ENCODE assay signal across 28 cellular contexts in the genomic region with DNA sequence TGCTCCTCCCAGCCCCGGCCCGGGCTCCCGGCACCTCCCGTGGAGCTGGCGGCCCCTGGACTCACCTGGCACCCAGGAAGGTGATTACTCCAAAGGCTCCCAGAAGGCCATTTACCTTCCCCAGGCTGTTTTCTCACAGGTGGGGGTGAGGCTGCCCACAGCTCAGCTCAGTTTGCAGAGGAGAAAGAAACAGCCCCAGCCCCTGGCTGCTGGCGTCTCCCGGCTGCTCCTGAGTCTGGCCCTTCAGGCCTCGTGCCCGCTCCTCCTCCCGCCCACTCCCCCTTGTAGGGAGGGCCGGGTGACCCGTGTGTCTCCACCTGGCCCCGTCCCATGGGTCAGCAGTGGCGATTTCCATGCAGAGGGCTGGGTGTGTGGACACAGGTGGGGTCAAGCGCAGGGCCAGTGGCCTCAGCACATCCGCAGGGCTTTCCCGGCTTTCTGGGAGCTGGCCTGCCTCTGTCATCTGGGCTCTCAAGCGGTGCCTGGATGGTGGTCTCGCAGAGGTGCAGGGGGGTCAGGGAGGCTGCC. TPM values are rescaled to one million over a fixed set of nuclear protein-coding genes. Genes with fewer than 3 reads are reported as not detected.
A peak's percentile ranks its signal among the peaks of the same experiment; 100 is the strongest.
DNase-seq lines count a peak whose midpoint lies in the region; ATAC-seq and TF ChIP-seq lines count a peak whose summit lies in the region.
"Had no signal": no experiment of that assay in that cellular context is flagged by ENCODE, and none has a peak within 500 bp of the region (broad histone marks: within the 10 kb centered on the region; RNA-seq: fewer than 3 reads in every experiment).

No MANE protein-coding gene starts in this region.

- POLR2A ChIA-PET in OCI-LY7 (lab: Charles Lee) = no interaction called here

- DNase-seq in NCI-H1417 (lab: John Stamatoyannopoulos, UW) = peak in 2 of 3 experiments; percentile 45 to 62
- DNase-seq in NCI-H1417 treated with DMSO at 0.1 percent for 48 hours (lab: John Stamatoyannopoulos, UW) = no peak
- DNase-seq in OCI-LY7 (ENCODE audit: low spot score) = no peak
- DNase-seq in right atrium auricular region (ENCODE audit: low spot score) = no peak
- peak; percentile 53 for DNase-seq in retina
- DNase-seq in posterior vena cava (ENCODE audit: low spot score) = no peak
- no peak for DNase-seq in caudate nucleus (lab: John Stamatoyannopoulos, UW)
- DNase-seq: activated CD8-positive, alpha-beta memory T cell treated with anti-CD3 and anti-CD28 coated beads, Interleukin-2, amount 10 ng/mL, durations not matched to agents 7 days and 5 days; activated naive CD4-positive, alpha-beta T cell treated with anti-CD3 and anti-CD28 coated beads for 36 hours; DMS79; GF-D8; islet precursor cell; lower lobe of right lung; NCI-H1048; NCI-H187 treated with DMSO at 0.1 percent for 48 hours; NCI-H2171; NCI-H510A; stimulated activated CD4-positive, alpha-beta T cell treated with anti-CD3 and anti-CD28 coated beads, Interleukin-1b, Interleukin-23, amount 100 ng/mL, for 48 hours; stimulated activated naive CD4-positive, alpha-beta T cell treated with Interleukin-2 at 50 U/mL for 16 hours had no signal

- H3K9me3 ChIP-seq in OCI-LY7 (ENCODE audit: low read length) (no peaks in the 10 kb centered on the region), right atrium auricular region (no peaks in the 10 kb centered on the region)
- H3K9me3 ChIP-seq: lower lobe of right lung, thoracic aorta had no signal

- H3K27ac ChIP-seq in OCI-LY7 (ENCODE audit: low read depth, low read length, poor library complexity, severe bottlenecking) (peak overlapping the region; percentile 80), right atrium auricular region (peak overlapping the region; percentile 86 to 92), caudate nucleus (ENCODE audit: low read depth, low read length) (no peak overlapping the region)
- H3K27ac ChIP-seq: 22Rv1, lower lobe of right lung, thoracic aorta had no signal

- H3K9me2 ChIP-seq in OCI-LY7 (ENCODE audit: insufficient read depth, low read length) = no peaks in the 10 kb centered on the region

- H3K4me1 ChIP-seq in OCI-LY7 (ENCODE audit: insufficient read depth, low read length, poor library complexity, severe bottlenecking) (peaks cover 37% of the 10 kb centered on the region), right atrium auricular region (peaks cover 0 to 54% of the 10 kb centered on the region in 2 donors)

- peak overlapping the region; percentile 87 for H3K4me2 ChIP-seq in OCI-LY7 (ENCODE audit: low read length)

- no peak for TF ChIP-seq CTCF in OCI-LY7 (conservative IDR thresholded peaks at IDR 0.05; ENCODE audit: low read length)
- no peak for TF ChIP-seq CTCF in right atrium auricular region (IDR thresholded peaks at IDR 0.05)

- H3K36me3 ChIP-seq in OCI-LY7 (ENCODE audit: insufficient read depth, low read length) (no peaks in the 10 kb centered on the region), right atrium auricular region (no peaks in the 10 kb centered on the region)
- H3K36me3 ChIP-seq: lower lobe of right lung, thoracic aorta had no signal

- intact Hi-C loops in OCI-LY7 (cut with micrococcal nuclease; ENCODE audit: unreplicated experiment) (loop anchor here (1.0 kb wide), 1 partner anchor 86 kb away; no protein-coding TSS in a partner anchor), posterior vena cava (cut with DNase I) (loop anchor here in 1 of 2 donors (10.0 kb wide), 1 partner anchor 661 kb away; no protein-coding TSS in a partner anchor)

- CTCF ChIA-PET in OCI-LY7 (lab: Charles Lee; ENCODE audit: unreplicated experiment) = no interaction called here

- no peak overlapping the region for H3K4me3 ChIP-seq in OCI-LY7 (ENCODE audit: low read depth, low read length, poor library complexity, severe bottlenecking)
- H3K4me3 ChIP-seq in right atrium auricular region = no peak overlapping the region
- H3K4me3 ChIP-seq: lower lobe of right lung, thoracic aorta had no signal

- H4K20me1 ChIP-seq in OCI-LY7 (ENCODE audit: insufficient read depth, low read length) = no peaks in the 10 kb centered on the region

- BruUV-seq in OCI-LY7 (replicated peaks; lab: Mats Ljungman, UMichigan) = no TSS peak

- peak overlapping the region; percentile 3; the same call in 1 of the 2 replicates for H2AFZ ChIP-seq in OCI-LY7 (ENCODE audit: low read length)

- no peaks in the 10 kb centered on the region for H3K79me2 ChIP-seq in OCI-LY7 (ENCODE audit: insufficient read depth, low read depth, low read length)

- ATAC-seq in GM19455 (IDR thresholded peaks at IDR 0.05; ENCODE audit: unreplicated experiment) = no peak
- ATAC-seq: activated CD8-positive, alpha-beta memory T cell treated with anti-CD3 and anti-CD28 coated beads, Interleukin-2, amount 10 ng/mL, durations not matched to agents 7 days and 5 days had no signal

- H3K27me3 ChIP-seq in right atrium auricular region = no peaks in the 10 kb centered on the region

RNA-seq across cellular contexts. Expression of a gene that starts 20.1 kb away (rescaled TPM):
- not detected in 2 replicates for total RNA-seq in OCI-LY7 (2014; rRNA removed; shearing (Covaris generic))
- total RNA-seq in OCI-LY7 (2022) (not detected in 2 replicates), right atrium auricular region (1 to 10 TPM; 6.9 to 9.6 TPM), posterior vena cava (1 to 10 TPM; 3.8 to 6.8 TPM)
- total RNA-seq: activated CD8-positive, alpha-beta memory T cell treated with anti-CD3 and anti-CD28 coated beads, Interleukin-2, amount 10 ng/mL, durations not matched to agents 7 days and 5 days; activated naive CD4-positive, alpha-beta T cell treated with anti-CD3 and anti-CD28 coated beads for 36 hours; activated T-helper 1 cell treated with anti-CD3 and anti-CD28 coated beads, Interleukin-12 subunit alpha, Interleukin-12 subunit beta, Interleukin-2, Interleukin-4 antibody, amounts not matched to agents 30 ng/mL and 10 ng/mL and 1 ng/mL, durations not matched to agents 14 hours and 24 hours and 36 hours; Calu3; chondrocyte; naive thymus-derived CD8-positive, alpha-beta T cell; renal cortical epithelial cell; T-cell had no signal

Comparison
In these comparisons a context has a peak if more than half of its experiments do, and no peak if none do; other contexts are left out.
1. DNase-seq: peak in NCI-H1417 (2 of 3) and retina (single experiment); none in NCI-H1417 treated with DMSO at 0.1 percent for 48 hours (single experiment), OCI-LY7 (single experiment), right atrium auricular region (single experiment), posterior vena cava (single experiment) and caudate nucleus (0 of 61).
2. RNA of a gene that starts 20.1 kb away (total RNA-seq): 6.9 to 9.6 TPM in right atrium auricular region and 3.8 to 6.8 TPM in posterior vena cava; not detected in OCI-LY7; every median in the first group is over 4 times any median in the second.